In the genomic region with DNA sequence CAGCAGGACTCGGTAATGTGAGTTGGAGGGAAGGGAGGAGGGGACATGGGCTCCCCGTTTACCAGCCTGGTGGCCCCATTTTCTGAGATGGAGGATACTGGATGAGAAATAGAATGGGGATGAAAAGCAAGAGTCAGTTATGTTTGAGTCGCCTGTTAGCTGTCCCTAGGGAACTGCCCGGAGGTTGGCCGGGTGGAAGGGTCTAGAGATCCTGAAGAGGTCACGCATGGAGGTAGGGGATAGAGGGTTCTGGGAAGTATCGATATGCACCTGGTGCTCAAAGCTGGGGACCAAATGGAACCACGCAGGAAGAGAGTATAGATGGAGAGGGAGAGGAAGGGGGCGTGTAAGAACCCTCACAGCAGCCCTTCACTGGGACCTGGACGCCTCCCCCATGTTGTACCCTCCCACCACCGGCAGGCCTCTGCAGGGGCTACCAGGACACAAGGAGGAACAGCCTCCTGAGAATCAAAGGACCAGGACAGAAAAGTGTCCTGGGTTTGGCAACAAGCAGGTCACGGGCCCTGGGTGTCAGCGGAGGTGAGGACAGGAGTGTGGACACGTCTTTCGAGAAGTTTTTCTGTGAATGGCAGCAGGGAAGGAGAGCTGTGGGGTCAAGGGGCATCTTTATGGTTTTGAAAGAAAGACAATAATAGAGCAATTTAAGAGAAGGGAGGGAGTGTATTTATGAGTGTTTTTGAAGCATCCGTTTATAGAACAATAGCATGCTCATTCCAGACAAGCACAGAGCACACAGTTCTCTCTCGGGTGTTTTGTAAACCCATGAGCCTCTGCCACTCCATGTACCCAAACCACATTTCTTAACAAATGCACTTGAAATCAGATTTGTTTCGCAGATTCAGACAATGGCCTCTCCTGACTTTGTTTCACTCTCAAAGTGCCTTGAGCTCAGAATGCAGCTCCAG, we compare ENCODE assay signal across 15 cellular contexts.
A peak's percentile ranks its signal among the peaks of the same experiment; 100 is the strongest.
DNase-seq lines count a peak whose midpoint lies in the region; ATAC-seq and TF ChIP-seq lines count a peak whose summit lies in the region.
"Had no signal": no experiment of that assay in that cellular context is flagged by ENCODE, and none has a peak within 500 bp of the region (broad histone marks: within the 10 kb centered on the region; RNA-seq: fewer than 3 reads in every experiment).

No MANE protein-coding gene starts in this region.

- H3K9me3 Mint-ChIP-seq in activated T-helper 2 cell treated with anti-CD3 and anti-CD28 coated beads, Interferon-gamma antibody, Interleukin-2, Interleukin-4, amounts not matched to agents 10 μg/mL and 5 μg/mL and 100 μg/mL, durations not matched to agents 14 hours and 24 hours and 36 hours = peaks cover 1% of the 10 kb centered on the region
- no peaks in the 10 kb centered on the region for H3K9me3 Mint-ChIP-seq in immature natural killer cell
- H3K9me3 Mint-ChIP-seq: stimulated activated naive B cell treated with anti-CD40 and anti-IgM and Interleukin-4, amounts not matched to agents 10 μg/mL and 1 μg/mL and 100 μg/mL, for 72 hours had no signal

- H3K4me3 ChIP-seq in spleen (no peak overlapping the region), colonic mucosa (no peak overlapping the region)
- H3K4me3 ChIP-seq: pancreas had no signal

- H3K36me3 ChIP-seq in spleen = peaks cover 0 to 34% (median 0%) of the 10 kb centered on the region in 6 donors
- no peaks in the 10 kb centered on the region for H3K36me3 ChIP-seq in colonic mucosa
- H3K36me3 ChIP-seq: pancreas had no signal

- 91 to 95% (median 92%) methylated on average over 18 of the region's 18 CpGs for WGBS in spleen, 5 donors

- H3K4me3 Mint-ChIP-seq in activated T-helper 2 cell treated with anti-CD3 and anti-CD28 coated beads, Interferon-gamma antibody, Interleukin-2, Interleukin-4, amounts not matched to agents 10 μg/mL and 5 μg/mL and 100 μg/mL, durations not matched to agents 14 hours and 24 hours and 36 hours (ENCODE audit: low read depth) = no peak overlapping the region
- peak overlapping the region in 3 of 5 donors; percentile 21 to 50 (median 40) for H3K4me3 Mint-ChIP-seq in immature natural killer cell
- H3K4me3 Mint-ChIP-seq: CD14-positive monocyte; stimulated activated naive B cell treated with anti-CD40 and anti-IgM and Interleukin-4, amounts not matched to agents 10 μg/mL and 1 μg/mL and 100 μg/mL, for 72 hours had no signal

- peaks cover 47% of the 10 kb centered on the region for H3K4me1 Mint-ChIP-seq in activated T-helper 2 cell treated with anti-CD3 and anti-CD28 coated beads, Interferon-gamma antibody, Interleukin-2, Interleukin-4, amounts not matched to agents 10 μg/mL and 5 μg/mL and 100 μg/mL, durations not matched to agents 14 hours and 24 hours and 36 hours (ENCODE audit: low read depth)
- peaks cover 86 to 90% of the 10 kb centered on the region in 2 donors for H3K4me1 Mint-ChIP-seq in immature natural killer cell

- H3K27me3 ChIP-seq in spleen (replicated peaks in 1 of 7) (no peaks in the 10 kb centered on the region), colonic mucosa (no peaks in the 10 kb centered on the region)
- H3K27me3 ChIP-seq: pancreas had no signal

- no peak for TF ChIP-seq POLR2A in spleen (IDR thresholded peaks at IDR 0.05)

- no peaks in the 10 kb centered on the region for H3K27me3 Mint-ChIP-seq in activated T-helper 2 cell treated with anti-CD3 and anti-CD28 coated beads, Interferon-gamma antibody, Interleukin-2, Interleukin-4, amounts not matched to agents 10 μg/mL and 5 μg/mL and 100 μg/mL, durations not matched to agents 14 hours and 24 hours and 36 hours (ENCODE audit: low read depth)
- H3K27me3 Mint-ChIP-seq in immature natural killer cell (ENCODE audit: low read depth in 3 of 3) = peaks cover 2 to 8% (median 3%) of the 10 kb centered on the region in 3 donors
- H3K27me3 Mint-ChIP-seq: stimulated activated naive B cell treated with anti-CD40 and anti-IgM and Interleukin-4, amounts not matched to agents 10 μg/mL and 1 μg/mL and 100 μg/mL, for 72 hours had no signal

- DNase-seq in NCI-H2227 (lab: John Stamatoyannopoulos, UW; ENCODE audit: unreplicated experiment) (peak; percentile 34), immature natural killer cell (no peak), spleen (peak; percentile 49), germinal center (ENCODE audit: low spot score) (no peak), colonic mucosa (no peak), NCI-H1417 treated with DMSO at 0.1 percent for 48 hours (lab: John Stamatoyannopoulos, UW) (no peak)
- no peak for DNase-seq in activated T-helper 2 cell treated with anti-CD3 and anti-CD28 coated beads, Interferon-gamma antibody, Interleukin-2, Interleukin-4, amounts not matched to agents 10 μg/mL and 5 μg/mL and 100 μg/mL, durations not matched to agents 14 hours and 24 hours and 36 hours (ENCODE audit: low spot score)
- DNase-seq: activated gamma-delta T cell treated with Interleukin-2 at 50 U/mL for 16 hours; foreskin fibroblast; NCI-H510A treated with DMSO at 0.1 percent for 48 hours; SIG-M5; stimulated activated naive B cell treated with anti-CD40 and anti-IgM and Interleukin-4, amounts not matched to agents 10 μg/mL and 1 μg/mL and 100 μg/mL, for 72 hours had no signal

- H3K9me3 ChIP-seq in spleen = no peaks in the 10 kb centered on the region
- H3K9me3 ChIP-seq in colonic mucosa = no peaks in the 10 kb centered on the region
- H3K9me3 ChIP-seq: pancreas had no signal

- intact Hi-C loops in activated T-helper 2 cell treated with anti-CD3 and anti-CD28 coated beads, Interferon-gamma antibody, Interleukin-2, Interleukin-4, amounts not matched to agents 10 μg/mL and 5 μg/mL and 100 μg/mL, durations not matched to agents 14 hours and 24 hours and 36 hours (cut with micrococcal nuclease) = no loop called here
- intact Hi-C loops in spleen (cut with DNase I; ENCODE audit: low total_unique reads) (no loop called here), colonic mucosa (cut with DNase I) (no loop called here)

- H3K27ac ChIP-seq in spleen = no peak overlapping the region
- no peak overlapping the region for H3K27ac ChIP-seq in colonic mucosa
- H3K27ac ChIP-seq: pancreas had no signal

- peak overlapping the region; percentile 7 for H3K27ac Mint-ChIP-seq in activated T-helper 2 cell treated with anti-CD3 and anti-CD28 coated beads, Interferon-gamma antibody, Interleukin-2, Interleukin-4, amounts not matched to agents 10 μg/mL and 5 μg/mL and 100 μg/mL, durations not matched to agents 14 hours and 24 hours and 36 hours
- peak overlapping the region; percentile 32 to 85 (median 73) for H3K27ac Mint-ChIP-seq in immature natural killer cell
- H3K27ac Mint-ChIP-seq: stimulated activated naive B cell treated with anti-CD40 and anti-IgM and Interleukin-4, amounts not matched to agents 10 μg/mL and 1 μg/mL and 100 μg/mL, for 72 hours had no signal

- H3K9ac ChIP-seq in colonic mucosa (ENCODE audit: low read depth in 2 of 2, low read length in 2 of 2) = no peak overlapping the region

- no peak for TF ChIP-seq CTCF in spleen (IDR thresholded peaks at IDR 0.05 in 8 of 11, conservative IDR thresholded peaks at IDR 0.05 in 3 of 11)
- TF ChIP-seq CTCF in colonic mucosa (IDR thresholded peaks at IDR 0.05) = no peak

- peaks cover 0 to 31% (median 12%) of the 10 kb centered on the region in 6 donors for H3K4me1 ChIP-seq in spleen
- H3K4me1 ChIP-seq in colonic mucosa = peaks cover 5% of the 10 kb centered on the region
- H3K4me1 ChIP-seq: pancreas had no signal

- ATAC-seq in HG02870 (IDR thresholded peaks at IDR 0.05; ENCODE audit: unreplicated experiment) = no peak
- ATAC-seq: pancreas; stimulated activated naive B cell treated with anti-CD40 and anti-IgM and Interleukin-4, amounts not matched to agents 10 μg/mL and 1 μg/mL and 100 μg/mL, for 72 hours had no signal

- H3K36me3 Mint-ChIP-seq in activated T-helper 2 cell treated with anti-CD3 and anti-CD28 coated beads, Interferon-gamma antibody, Interleukin-2, Interleukin-4, amounts not matched to agents 10 μg/mL and 5 μg/mL and 100 μg/mL, durations not matched to agents 14 hours and 24 hours and 36 hours (ENCODE audit: low read depth) = peaks cover 4% of the 10 kb centered on the region
- peaks cover 15 to 21% (median 19%) of the 10 kb centered on the region in 3 donors for H3K36me3 Mint-ChIP-seq in immature natural killer cell

Comparison
In these comparisons a context has a peak if more than half of its experiments do, and no peak if none do; other contexts are left out.
1. DNase-seq: peak in NCI-H2227 (single experiment) and spleen (single experiment); none in activated T-helper 2 cell treated with anti-CD3 and anti-CD28 coated beads, Interferon-gamma antibody, Interleukin-2, Interleukin-4, amounts not matched to agents 10 μg/mL and 5 μg/mL and 100 μg/mL, durations not matched to agents 14 hours and 24 hours and 36 hours (single experiment), immature natural killer cell (0 of 3), germinal center (single experiment), colonic mucosa (single experiment) and NCI-H1417 treated with DMSO at 0.1 percent for 48 hours (single experiment).